Comparison of ENCODE assay signal across 8 cellular contexts in the genomic region with DNA sequence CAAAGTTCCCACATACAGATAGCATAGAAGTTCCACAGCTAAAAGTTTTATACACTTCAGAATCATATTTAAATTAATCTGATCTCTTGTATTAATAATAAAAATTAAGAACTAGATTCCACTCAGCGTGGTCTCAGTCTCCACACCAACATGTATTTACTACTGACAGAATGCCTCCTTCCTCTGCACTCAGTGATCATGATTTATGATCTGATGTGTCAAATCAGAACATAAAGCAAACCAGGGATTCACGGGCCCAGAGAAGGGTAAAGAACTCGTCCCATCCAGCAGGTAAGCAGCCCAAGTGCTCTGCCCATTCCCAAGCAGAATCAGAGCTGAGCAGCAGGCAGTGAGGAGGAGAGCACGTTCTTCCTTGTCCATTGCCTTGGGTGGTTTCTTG.
"Had no signal": no experiment of that assay in that cellular context is flagged by ENCODE, and none has a peak within 500 bp of the region (broad histone marks: within the 10 kb centered on the region; RNA-seq: fewer than 3 reads in every experiment).

No MANE protein-coding gene starts in this region.

- FAIRE-seq: HepG2 had no signal

- H3K9me3 Mint-ChIP-seq: HFFc6, IgD-negative memory B cell had no signal

- DNase-seq: GOT3, H7, HCEC 1CT, HFFc6, KG1 had no signal

- H3K27ac ChIP-seq: HL-60 had no signal

- H3K27ac Mint-ChIP-seq: HFFc6, IgD-negative memory B cell had no signal

- ATAC-seq: HepG2 had no signal

- H3K4me1 Mint-ChIP-seq: IgD-negative memory B cell had no signal

- H3K36me3 Mint-ChIP-seq: IgD-negative memory B cell had no signal

- H3K4me3 Mint-ChIP-seq: HFFc6, IgD-negative memory B cell had no signal
